20 cellular contexts compared by ENCODE assay signal in the genomic region with DNA sequence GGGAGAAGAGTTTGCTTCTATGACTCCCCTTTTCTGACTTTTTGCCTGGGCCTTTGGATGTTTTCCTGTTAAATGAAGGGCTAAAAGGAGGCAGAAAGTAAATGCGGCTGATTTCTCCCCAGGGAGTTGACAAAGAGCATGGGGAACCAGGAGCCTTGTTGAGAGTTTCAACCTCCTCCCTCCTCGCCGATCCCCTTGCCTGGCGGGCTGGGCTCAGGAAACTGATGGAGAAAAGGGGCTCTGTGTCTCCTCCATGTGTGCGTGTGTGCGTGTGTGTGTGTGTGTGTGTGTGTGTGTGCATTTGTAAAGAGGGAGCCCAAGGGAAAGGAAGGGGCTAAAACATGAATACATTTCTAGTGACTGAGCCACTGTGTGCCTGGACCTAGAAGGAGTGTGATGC.
"Had no signal": no experiment of that assay in that cellular context is flagged by ENCODE, and none has a peak within 500 bp of the region (broad histone marks: within the 10 kb centered on the region; RNA-seq: fewer than 3 reads in every experiment).

No MANE protein-coding gene starts in this region.

- H3K9me3 Mint-ChIP-seq: effector memory CD8-positive, alpha-beta T cell; nephron progenitor cell; stimulated activated naive CD8-positive, alpha-beta T cell treated with anti-CD3 and anti-CD28 coated beads, Interleukin-15, Interleukin-2, amounts not matched to agents 100 ng/mL and 50 ng/mL, for 24 hours had no signal

- FAIRE-seq: small intestine, urothelium cell line had no signal

- H3K36me3 ChIP-seq: ovary, right lobe of liver, tibial nerve, WERI-Rb-1 had no signal

- H3K27ac ChIP-seq: ovary, right lobe of liver, WERI-Rb-1 had no signal

- H3K4me3 ChIP-seq: lung, ovary, right lobe of liver, tibial nerve had no signal

- ATAC-seq: effector memory CD8-positive, alpha-beta T cell; right lobe of liver had no signal

- H3K36me3 Mint-ChIP-seq: activated naive CD8-positive, alpha-beta T cell had no signal

- H3K9me3 ChIP-seq: ovary, right lobe of liver, tibial nerve had no signal

- H3K4me3 Mint-ChIP-seq: activated naive CD8-positive, alpha-beta T cell; effector memory CD8-positive, alpha-beta T cell; nephron progenitor cell; stimulated activated naive CD8-positive, alpha-beta T cell treated with anti-CD3 and anti-CD28 coated beads, Interleukin-15, Interleukin-2, amounts not matched to agents 100 ng/mL and 50 ng/mL, for 24 hours had no signal

- H3K27me3 ChIP-seq: ovary, right lobe of liver, tibial nerve had no signal

- DNase-seq: activated CD4-positive, alpha-beta T cell treated with anti-CD3 and anti-CD28 coated beads for 1 hour; activated CD4-positive, alpha-beta T cell treated with anti-CD3 and anti-CD28 coated beads, Interleukin-2, amount 50 U/mL, for 48 hours; activated T-cell treated with anti-CD3 and anti-CD28 coated beads for 4 hours; effector memory CD8-positive, alpha-beta T cell; foreskin fibroblast; hippocampal formation; islet precursor cell; nephron progenitor cell; ovary; right lobe of liver; small intestine; stimulated activated CD4-positive, alpha-beta T cell treated with anti-CD3 and anti-CD28 coated beads, Interleukin-15, amount 100 ng/mL, for 24 hours; stimulated activated CD4-positive, alpha-beta T cell treated with anti-CD3 and anti-CD28 coated beads, Interleukin-2, amount 100 ng/mL, for 48 hours; T-helper 2 cell had no signal

- H3K27ac Mint-ChIP-seq: activated naive CD8-positive, alpha-beta T cell; effector memory CD8-positive, alpha-beta T cell; nephron progenitor cell; stimulated activated naive CD8-positive, alpha-beta T cell treated with anti-CD3 and anti-CD28 coated beads, Interleukin-15, Interleukin-2, amounts not matched to agents 100 ng/mL and 50 ng/mL, for 24 hours had no signal
